In the genomic region with DNA sequence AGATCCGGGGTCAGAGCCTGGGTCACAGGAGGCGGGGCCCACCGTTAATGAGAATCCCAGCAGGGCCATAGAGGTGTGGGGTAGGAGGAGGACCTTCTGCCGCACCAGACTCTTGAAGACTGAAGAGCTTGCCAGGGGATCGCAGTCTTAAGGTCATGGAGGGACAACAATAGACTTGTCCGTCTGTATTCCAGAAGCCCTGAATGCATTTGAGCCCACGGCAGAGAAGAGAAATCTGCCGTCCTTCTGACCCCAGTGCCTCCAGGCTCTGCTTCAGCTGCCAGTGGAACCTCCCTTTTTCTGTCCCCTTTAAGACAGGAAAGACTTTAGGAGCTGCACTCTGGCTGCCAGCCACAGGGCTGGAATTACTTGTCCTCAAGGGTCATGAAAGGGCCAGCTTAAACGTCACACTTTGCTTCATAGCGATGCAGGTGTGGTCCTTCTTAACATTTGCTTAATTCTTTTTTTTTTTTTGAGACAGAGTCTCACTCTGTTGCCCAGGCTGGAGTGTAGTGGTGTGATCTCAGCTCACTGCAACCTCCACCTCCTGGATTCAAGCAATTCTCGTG, we compare ENCODE assay signal across 15 cellular contexts. TPM values are rescaled to one million over a fixed set of nuclear protein-coding genes. Genes with fewer than 3 reads are reported as not detected.
DNase-seq lines count a peak whose midpoint lies in the region; ATAC-seq and TF ChIP-seq lines count a peak whose summit lies in the region.
"Had no signal": no experiment of that assay in that cellular context is flagged by ENCODE, and none has a peak within 500 bp of the region (broad histone marks: within the 10 kb centered on the region; RNA-seq: fewer than 3 reads in every experiment).

No MANE protein-coding gene starts in this region.

- no peak overlapping the region for H2BK5ac ChIP-seq in H9 (ENCODE audit: insufficient read length, low read length)

- H2BK20ac ChIP-seq in H9 (ENCODE audit: low read depth, low read length, poor library complexity, severe bottlenecking): no peak overlapping the region

- H2AK5ac ChIP-seq in H9 (ENCODE audit: insufficient read length, low read length): no peak overlapping the region

- no peak overlapping the region for H3K56ac ChIP-seq in H9 (ENCODE audit: insufficient read length, low read depth, low read length)

- H3K27me3 Mint-ChIP-seq in H9 (ENCODE audit: low read depth) (no peaks in the 10 kb centered on the region), immature natural killer cell (ENCODE audit: low read depth in 3 of 3) (peaks cover 2 to 5% (median 4%) of the 10 kb centered on the region in 3 donors)
- H3K27me3 Mint-ChIP-seq: activated CD8-positive, alpha-beta memory T cell treated with anti-CD3 and anti-CD28 coated beads, Interleukin-2, amount 10 ng/mL, durations not matched to agents 7 days and 5 days; activated naive CD8-positive, alpha-beta T cell treated with anti-CD3 and anti-CD28 coated beads for 36 hours; CD4-positive, CD25-positive, alpha-beta regulatory T cell; effector memory CD8-positive, alpha-beta T cell; naive thymus-derived CD8-positive, alpha-beta T cell had no signal

- H3K79me1 ChIP-seq in H9 (ENCODE audit: insufficient read depth, low read depth, low read length, poor library complexity, severe bottlenecking): no peaks in the 10 kb centered on the region

- H3K9me3 Mint-ChIP-seq in H9 (no peaks in the 10 kb centered on the region), immature natural killer cell (no peaks in the 10 kb centered on the region)
- H3K9me3 Mint-ChIP-seq: activated naive CD8-positive, alpha-beta T cell treated with anti-CD3 and anti-CD28 coated beads for 36 hours; CD4-positive, CD25-positive, alpha-beta regulatory T cell; effector memory CD8-positive, alpha-beta T cell; naive thymus-derived CD8-positive, alpha-beta T cell had no signal

- H3K36me3 Mint-ChIP-seq in H9 (ENCODE audit: insufficient read depth in 1 of 3, low read depth in 3 of 3) (peaks cover 15 to 62% (median 53%) of the 10 kb centered on the region in 3 experiments; a peak in 6 of 7 replicates), immature natural killer cell (peaks cover 6 to 38% (median 8%) of the 10 kb centered on the region in 3 donors)

- no peak overlapping the region for H3K4me3 ChIP-seq in breast epithelium
- H3K4me3 ChIP-seq in gastrocnemius medialis: no peak overlapping the region

- H3K18ac ChIP-seq in H9 (ENCODE audit: insufficient read length, low read depth, low read length): no peak overlapping the region

- H3K9me3 ChIP-seq in H9 (ENCODE audit: control insufficient read depth, low read depth, low read length) (no peaks in the 10 kb centered on the region), breast epithelium (no peaks in the 10 kb centered on the region), gastrocnemius medialis (no peaks in the 10 kb centered on the region)

- no peak overlapping the region for H2BK12ac ChIP-seq in H9 (ENCODE audit: insufficient read length, low read depth, low read length)

- no peaks in the 10 kb centered on the region for H3K27me3 ChIP-seq in H9 (ENCODE audit: insufficient read depth, low read length)
- no peaks in the 10 kb centered on the region for H3K27me3 ChIP-seq in breast epithelium
- H3K27me3 ChIP-seq in gastrocnemius medialis: no peaks in the 10 kb centered on the region

- in situ Hi-C loops in gastrocnemius medialis (cut with MboI; ENCODE audit: low sequenced_read_pairs in 4 of 4): no loop called here

- no peak overlapping the region for H4K5ac ChIP-seq in H9 (ENCODE audit: insufficient read length, low read depth, low read length)

- no peak overlapping the region for H4K8ac ChIP-seq in H9 (replicated peaks; ENCODE audit: insufficient read length, low read depth, low read length)

- no peak overlapping the region for H3T11ph ChIP-seq in H9 (ENCODE audit: low read length)

- H3K27ac Mint-ChIP-seq in H9: peak overlapping the region in 2 of 3 experiments; percentile 13 to 77; a peak in 1 of 7 replicates
- H3K27ac Mint-ChIP-seq in immature natural killer cell: peak overlapping the region; percentile 18 to 99 (median 74)
- H3K27ac Mint-ChIP-seq: activated naive CD8-positive, alpha-beta T cell treated with anti-CD3 and anti-CD28 coated beads for 36 hours; CD4-positive, CD25-positive, alpha-beta regulatory T cell had no signal

- no peak overlapping the region for H4K91ac ChIP-seq in H9 (ENCODE audit: insufficient read length, low read depth, low read length)

- ATAC-seq in gastrocnemius medialis (peak; percentile 69 to 87), HG03175 (IDR thresholded peaks at IDR 0.05; ENCODE audit: unreplicated experiment) (no peak), GM19023 (IDR thresholded peaks at IDR 0.05; ENCODE audit: unreplicated experiment) (no peak)
- ATAC-seq: activated CD8-positive, alpha-beta memory T cell treated with anti-CD3 and anti-CD28 coated beads, Interleukin-2, amount 10 ng/mL, durations not matched to agents 7 days and 5 days; effector memory CD8-positive, alpha-beta T cell; naive thymus-derived CD8-positive, alpha-beta T cell; Panc1 had no signal

- H3K36me3 ChIP-seq in breast epithelium: no peaks in the 10 kb centered on the region
- H3K36me3 ChIP-seq in gastrocnemius medialis: peaks cover 0 to 24% of the 10 kb centered on the region in 2 donors

- H3K4me2 ChIP-seq in H9 (ENCODE audit: insufficient read depth, insufficient read length, low read length): no peak overlapping the region

- peaks cover 3% of the 10 kb centered on the region for H4K20me1 ChIP-seq in H9 (ENCODE audit: control insufficient read depth, insufficient read depth, insufficient read length)

- H3K79me2 ChIP-seq in H9 (ENCODE audit: insufficient read depth, low read length): no peaks in the 10 kb centered on the region

- no peaks in the 10 kb centered on the region for H3K23me2 ChIP-seq in H9 (ENCODE audit: insufficient read length, low read depth, low read length, poor library complexity, severe bottlenecking)

- no peak overlapping the region for H3K23ac ChIP-seq in H9 (ENCODE audit: insufficient read length, low read depth, low read length)

- TF ChIP-seq CTCF in H9 (conservative IDR thresholded peaks at IDR 0.05) (no peak), breast epithelium (IDR thresholded peaks at IDR 0.05) (no peak), gastrocnemius medialis (IDR thresholded peaks at IDR 0.05 in 4 of 5, conservative IDR thresholded peaks at IDR 0.05 in 1 of 5) (no peak)

- H2BK15ac ChIP-seq in H9 (ENCODE audit: low read depth, low read length): no peak overlapping the region

- TF ChIP-seq POLR2A in breast epithelium (IDR thresholded peaks at IDR 0.05) (no peak), gastrocnemius medialis (IDR thresholded peaks at IDR 0.05) (no peak)

- WGBS in H9 (ENCODE audit: extremely low coverage, insufficient read length, low lambda C conversion rate): no CpG with 5 or more reads among the region's 11 CpGs

- peaks cover 1% of the 10 kb centered on the region; the same call in 1 of the 2 replicates for H3K4me1 ChIP-seq in H9 (ENCODE audit: insufficient read depth, low read length)
- no peaks in the 10 kb centered on the region for H3K4me1 ChIP-seq in breast epithelium
- H3K4me1 ChIP-seq in gastrocnemius medialis: peaks cover 31 to 33% of the 10 kb centered on the region in 2 donors

- no peak overlapping the region for H2AFZ ChIP-seq in H9 (ENCODE audit: low read length)

- intact Hi-C loops in breast epithelium (cut with DNase I; ENCODE audit: low total_unique reads): no loop called here
- intact Hi-C loops in gastrocnemius medialis (cut with DNase I; ENCODE audit: low total_unique reads): no loop called here

- H3K4me3 Mint-ChIP-seq in H9 (no peak overlapping the region), immature natural killer cell (no peak overlapping the region)
- H3K4me3 Mint-ChIP-seq: activated CD8-positive, alpha-beta memory T cell treated with anti-CD3 and anti-CD28 coated beads, Interleukin-2, amount 10 ng/mL, durations not matched to agents 7 days and 5 days; activated naive CD8-positive, alpha-beta T cell treated with anti-CD3 and anti-CD28 coated beads for 36 hours; CD4-positive, CD25-positive, alpha-beta regulatory T cell; effector memory CD8-positive, alpha-beta T cell; naive thymus-derived CD8-positive, alpha-beta T cell had no signal

- no peak overlapping the region for H3K4ac ChIP-seq in H9 (ENCODE audit: low read depth, low read length)

- no peak overlapping the region for H3K27ac ChIP-seq in H9 (ENCODE audit: insufficient read length, low read depth, low read length)
- peak overlapping the region; percentile 48 for H3K27ac ChIP-seq in breast epithelium
- H3K27ac ChIP-seq in gastrocnemius medialis: peak overlapping the region; percentile 11 to 41 (median 26)

- H3K9ac ChIP-seq in H9 (ENCODE audit: extremely low read depth, insufficient read length, low read length): no peak overlapping the region

- H2BK120ac ChIP-seq in H9 (ENCODE audit: low read depth, low read length, poor library complexity, severe bottlenecking): no peak overlapping the region

- peaks cover 23 to 27% of the 10 kb centered on the region in 2 experiments for H3K4me1 Mint-ChIP-seq in H9
- peaks cover 42 to 44% of the 10 kb centered on the region in 2 donors for H3K4me1 Mint-ChIP-seq in immature natural killer cell

- no peak overlapping the region for H3K14ac ChIP-seq in H9 (ENCODE audit: insufficient read depth, low read length)

- no peak for DNase-seq in H9
- peak in 1 of 2 donors; percentile 33 for DNase-seq in breast epithelium (ENCODE audit: low spot score in 2 of 2)
- DNase-seq in immature natural killer cell: no peak
- DNase-seq in gastrocnemius medialis: peak; percentile 54 to 82
- no peak for DNase-seq in HK-2 (ENCODE audit: unreplicated experiment)
- DNase-seq in globus pallidus (ENCODE audit: low spot score): no peak
- DNase-seq: activated CD8-positive, alpha-beta memory T cell treated with anti-CD3 and anti-CD28 coated beads, Interleukin-2, amount 10 ng/mL, durations not matched to agents 7 days and 5 days; activated naive CD8-positive, alpha-beta T cell treated with anti-CD3 and anti-CD28 coated beads for 36 hours; CD4-positive, CD25-positive, alpha-beta regulatory T cell; effector memory CD8-positive, alpha-beta T cell; T-helper 9 cell had no signal

RNA-seq across cellular contexts. Expression of gene ST3GAL4, which starts 15.5 kb away (rescaled TPM):
- total RNA-seq in H9 (2021) (12.2 and 13.6 TPM in 2 replicates), breast epithelium (10 to 100 TPM; 17.6 to 36.2 (median 32.8) TPM), gastrocnemius medialis (10 to 100 TPM in 2 of 4 donors, 1 to 10 TPM in 2; 3.4 to 12.4 (median 9.6) TPM)
- polyA plus RNA-seq in immature natural killer cell: 10 to 100 TPM; 25.0 to 31.7 (median 30.9) TPM

RNA-seq across cellular contexts. Expression of gene DCPS, which starts 36.1 kb away (rescaled TPM):
- total RNA-seq in H9 (2021) (24.4 and 27.7 TPM in 2 replicates), breast epithelium (10 to 100 TPM in 1 of 3 donors, 1 to 10 TPM in 2; 8.8 to 11.7 (median 9.6) TPM), gastrocnemius medialis (10 to 100 TPM in 3 of 4 donors, 1 to 10 TPM in 1; 9.8 to 23.1 (median 11.5) TPM)
- polyA plus RNA-seq in immature natural killer cell: 10 to 100 TPM; 33.1 to 65.7 (median 40.6) TPM

RNA-seq across cellular contexts. Expression of gene TIRAP, which starts 57.1 kb away (rescaled TPM):
- 7.0 and 7.3 TPM in 2 replicates for total RNA-seq in H9 (2021)
- total RNA-seq in breast epithelium: 10 to 100 TPM in 2 of 3 donors, 1 to 10 TPM in 1; 8.9 to 11.1 (median 10.9) TPM
- 10 to 100 TPM in 1 of 3 donors, 1 to 10 TPM in 2; 6.0 to 15.6 (median 6.5) TPM for polyA plus RNA-seq in immature natural killer cell
- total RNA-seq in gastrocnemius medialis: 1 to 10 TPM; 4.5 to 5.8 (median 5.6) TPM

Comparison
In these comparisons a context has a peak if more than half of its experiments do, and no peak if none do; other contexts are left out.
1. DNase-seq: peak in gastrocnemius medialis (2 of 2); none in H9 (single experiment), immature natural killer cell (0 of 3), HK-2 (single experiment) and globus pallidus (single experiment).
2. ATAC-seq: peak in gastrocnemius medialis (2 of 2); none in HG03175 (single experiment) and GM19023 (single experiment).